Comparison of ENCODE assay signal across 22 cellular contexts in the genomic region with DNA sequence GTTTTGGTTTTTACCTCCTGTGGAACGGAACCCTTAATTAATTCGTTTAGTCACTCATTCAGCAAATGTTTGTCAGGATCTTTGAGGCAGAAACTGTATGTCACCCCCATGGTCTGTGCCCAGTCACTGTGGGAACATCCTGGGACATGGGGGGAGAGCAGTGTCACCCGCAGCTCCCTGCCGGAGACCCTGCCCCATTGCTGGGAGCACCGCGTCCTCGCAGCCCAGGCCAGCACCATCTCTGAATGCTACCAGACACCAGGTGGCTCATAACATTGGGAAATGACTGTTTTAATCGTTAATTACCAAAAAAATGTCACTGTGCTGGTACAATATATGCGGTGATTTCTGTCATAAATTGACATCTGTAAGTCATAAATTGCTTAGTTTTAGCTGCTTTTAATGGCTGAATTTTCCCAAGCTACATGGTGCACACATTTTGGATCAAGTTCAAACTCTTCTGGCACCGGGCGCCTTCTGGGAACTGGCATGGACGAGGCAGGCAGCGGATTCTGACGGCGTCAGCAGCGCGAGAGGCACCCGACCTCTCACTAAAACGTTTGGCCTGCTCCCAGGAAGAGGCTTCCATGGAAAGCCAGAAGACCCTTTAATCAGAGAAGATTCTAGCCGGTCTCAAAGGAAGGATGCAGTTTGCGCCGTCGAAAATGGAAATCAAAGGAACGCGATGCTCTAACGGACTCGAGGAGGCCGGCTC.
A peak's percentile ranks its signal among the peaks of the same experiment; 100 is the strongest.
DNase-seq lines count a peak whose midpoint lies in the region; ATAC-seq, FAIRE-seq and TF ChIP-seq lines count a peak whose summit lies in the region.
"Had no signal": no experiment of that assay in that cellular context is flagged by ENCODE, and none has a peak within 500 bp of the region (broad histone marks: within the 10 kb centered on the region; RNA-seq: fewer than 3 reads in every experiment).

No MANE protein-coding gene starts in this region.

- TF ChIP-seq CTCF in DND-41 (IDR thresholded peaks at IDR 0.05; ENCODE audit: borderline replicate concordance, extremely low read depth, low read length, poor library complexity, severe bottlenecking), result no peak
- no peak for TF ChIP-seq CTCF in lower lobe of right lung (IDR thresholded peaks at IDR 0.05)

- peak overlapping the region; percentile 73; the same call in 1 of the 2 replicates for H3K27ac ChIP-seq in BLaER1
- H3K27ac ChIP-seq in DND-41 (ENCODE audit: low read length), result peak overlapping the region; percentile 27; the same call in 1 of the 2 replicates
- H3K27ac ChIP-seq in lower lobe of right lung, result no peak overlapping the region
- H3K27ac ChIP-seq: KMS-11, Peyer's patch, SJCRH30 had no signal

- no peak for FAIRE-seq in RCC 7860 (lab: Jason Lieb, UNC)
- FAIRE-seq: G401.6, H1 had no signal

- H2AFZ ChIP-seq in DND-41 (ENCODE audit: low read depth, low read length), result no peak overlapping the region

- H4K20me1 ChIP-seq in BLaER1, result no peaks in the 10 kb centered on the region
- no peaks in the 10 kb centered on the region for H4K20me1 ChIP-seq in DND-41 (ENCODE audit: insufficient read depth, low read length)

- peak overlapping the region; percentile 78 for H3K4me2 ChIP-seq in BLaER1
- H3K4me2 ChIP-seq in DND-41 (ENCODE audit: insufficient read depth, low read length), result no peak overlapping the region
- H3K4me2 ChIP-seq: KMS-11 had no signal

- no peaks in the 10 kb centered on the region for H3K79me2 ChIP-seq in DND-41 (ENCODE audit: insufficient read depth, low read length)

- H3K9me3 ChIP-seq in BLaER1, result peaks cover 3% of the 10 kb centered on the region
- no peaks in the 10 kb centered on the region for H3K9me3 ChIP-seq in DND-41 (ENCODE audit: insufficient read depth, low read length, severe bottlenecking)
- H3K9me3 ChIP-seq in lower lobe of right lung, result no peaks in the 10 kb centered on the region
- H3K9me3 ChIP-seq: BE2C, Peyer's patch, SJCRH30 had no signal

- peaks cover 88% of the 10 kb centered on the region for H3K4me1 ChIP-seq in BLaER1
- H3K4me1 ChIP-seq in DND-41 (ENCODE audit: insufficient read depth, low read length), result peaks cover 52% of the 10 kb centered on the region
- no peaks in the 10 kb centered on the region for H3K4me1 ChIP-seq in lower lobe of right lung
- H3K4me1 ChIP-seq: BE2C, Caco-2, Peyer's patch, SJCRH30 had no signal

- intact Hi-C loops in lower lobe of right lung (cut with DNase I), result no loop called here

- H3K4me3 ChIP-seq in BLaER1, result no peak overlapping the region
- H3K4me3 ChIP-seq in DND-41 (ENCODE audit: low read depth in 1 of 2, low read length in 2 of 2), result no peak overlapping the region
- H3K4me3 ChIP-seq in lower lobe of right lung, result no peak overlapping the region
- H3K4me3 ChIP-seq: Peyer's patch, SJCRH30 had no signal

- H3K9ac ChIP-seq in BLaER1 (no peak overlapping the region; the same call in 1 of the 2 replicates), DND-41 (ENCODE audit: low read depth, low read length) (no peak overlapping the region)
- H3K9ac ChIP-seq: KMS-11 had no signal

- ATAC-seq in DND-41 (ENCODE audit: insufficient read depth, low read depth), result no peak
- no peak for ATAC-seq in lower lobe of right lung
- ATAC-seq in HG03439 (IDR thresholded peaks at IDR 0.05; ENCODE audit: unreplicated experiment), result no peak
- ATAC-seq: HCT116 had no signal

- H3K36me3 ChIP-seq in BLaER1 (no peaks in the 10 kb centered on the region), DND-41 (ENCODE audit: insufficient read depth, low read length) (peaks cover 4% of the 10 kb centered on the region; the same call in 1 of the 2 replicates), lower lobe of right lung (no peaks in the 10 kb centered on the region)
- H3K36me3 ChIP-seq: BE2C, Peyer's patch, SJCRH30 had no signal

- H3K27me3 ChIP-seq in BLaER1 (no peaks in the 10 kb centered on the region), DND-41 (ENCODE audit: insufficient read depth, low read length, poor library complexity) (no peaks in the 10 kb centered on the region), lower lobe of right lung (ENCODE audit: low read depth) (peaks cover 8% of the 10 kb centered on the region)
- H3K27me3 ChIP-seq: BE2C, Peyer's patch, SJCRH30 had no signal

- no peak for DNase-seq in DND-41
- peak; percentile 12 for DNase-seq in NCI-H2029 treated with DMSO at 0.1 percent for 48 hours (lab: John Stamatoyannopoulos, UW)
- DNase-seq in lower lobe of right lung, result peak; percentile 14
- no peak for DNase-seq in amniotic stem cell (lab: John Stamatoyannopoulos, UW)
- DNase-seq in ureter (ENCODE audit: low spot score), result no peak
- no peak for DNase-seq in RCC 7860 (ENCODE audit: low spot score)
- DNase-seq: BE2C; Caco-2; CD4-positive, alpha-beta T cell; DMS 273 treated with DMSO at 0.1 percent for 48 hours; IMR-90; NCI-H226; NCI-H510A treated with DMSO at 0.1 percent for 48 hours; NCI-H748 treated with DMSO at 0.1 percent for 48 hours; SJCRH30 had no signal

Comparison
In these comparisons a context has a peak if more than half of its experiments do, and no peak if none do; other contexts are left out.
1. DNase-seq: peak in NCI-H2029 treated with DMSO at 0.1 percent for 48 hours (single experiment) and lower lobe of right lung (single experiment); none in DND-41 (single experiment), amniotic stem cell (single experiment), ureter (single experiment) and RCC 7860 (single experiment).